In genomic region chr22:37454857-37455686, GRCh38 we compare ENCODE assay signal across 1 cellular context.
TF ChIP-seq lines count a peak whose summit lies in the region.

No MANE protein-coding gene starts in this region.

TF ChIP-seq in HepG2, 621 proteins besides CTCF, POLR2A, EP300 and RAD21 (continued from another document):
- TF ChIP-seq HIC2 (CRISPR knock-in tag; IDR thresholded peaks at IDR 0.05; ENCODE audit: low read depth), result peak; percentile 75; the same call in 1 of the 2 replicates
- peak; percentile 61; the same call in 1 of the 2 replicates for TF ChIP-seq UBTF (CRISPR knock-in tag; IDR thresholded peaks at IDR 0.05)
- no peak for TF ChIP-seq NFE2 (CRISPR knock-in tag; IDR thresholded peaks at IDR 0.05)
- no peak for TF ChIP-seq CSRNP1 (CRISPR knock-in tag; IDR thresholded peaks at IDR 0.05)
- peak; percentile 84 for TF ChIP-seq KDM2A (CRISPR knock-in tag; IDR thresholded peaks at IDR 0.05; ENCODE audit: borderline replicate concordance, low read depth)
- TF ChIP-seq SP5 (CRISPR knock-in tag; IDR thresholded peaks at IDR 0.05; ENCODE audit: borderline replicate concordance, low read depth), result 0 out of 2 replicates have a peak, but pooled peaks have one; percentile 34
- TF ChIP-seq ATF3 (CRISPR knock-in tag; IDR thresholded peaks at IDR 0.05), result peak; percentile 73
- TF ChIP-seq SIX4 (CRISPR knock-in tag; IDR thresholded peaks at IDR 0.05), result no peak
- TF ChIP-seq NFE2L1 (CRISPR knock-in tag; IDR thresholded peaks at IDR 0.05; ENCODE audit: borderline replicate concordance), result no peak
